ENCODE assay signal across 8 cellular contexts in genomic region chr7:157138424-157139141, GRCh38. TPM values are rescaled to one million over a fixed set of nuclear protein-coding genes. Genes with fewer than 3 reads are reported as not detected.
A peak's percentile ranks its signal among the peaks of the same experiment; 100 is the strongest.
DNase-seq lines count a peak whose midpoint lies in the region; ATAC-seq, FAIRE-seq and TF ChIP-seq lines count a peak whose summit lies in the region.

Gene UBE3C, plus strand, starts transcription at chr7:157138926. Its CDS starts 347 bp downstream, at chr7:157139273.

- no peaks in the 10 kb centered on the region; the same call in 1 of the 2 replicates for H3K27me3 Mint-ChIP-seq in WTC11 (ENCODE audit: low read depth)
- peaks cover 1 to 3% (median 2%) of the 10 kb centered on the region in 3 donors for H3K27me3 Mint-ChIP-seq in immature natural killer cell (ENCODE audit: low read depth in 3 of 3)

- H3K4me3 ChIP-seq in AG04449 (ENCODE audit: low read depth, low read length) (peak within 1 kb of the TSS; percentile 85), bronchial epithelial cell (ENCODE audit: low read depth, low read length) (peak within 1 kb of the TSS; percentile 65)

- DNase-seq in AG04449 (ENCODE audit: low read depth, low spot score): peak; percentile 31
- DNase-seq in NCI-H226: peak; percentile 85
- peak; percentile 85 for DNase-seq in WTC11 (ENCODE audit: low spot score)
- peak; percentile 70 for DNase-seq in bronchial epithelial cell (ENCODE audit: low read depth)
- peak; percentile 90 to 94 (median 92) for DNase-seq in immature natural killer cell
- peak; percentile 71 for DNase-seq in smooth muscle cell of the brain vasculature (ENCODE audit: low read depth, low spot score)

- no peaks in the 10 kb centered on the region for H3K27me3 ChIP-seq in bronchial epithelial cell (ENCODE audit: control insufficient read depth, insufficient read depth, low read length)

- no peak for FAIRE-seq in bronchial epithelial cell (lab: Jason Lieb, UNC)

- H3K9me3 Mint-ChIP-seq in WTC11: no peaks in the 10 kb centered on the region
- no peaks in the 10 kb centered on the region for H3K9me3 Mint-ChIP-seq in immature natural killer cell

- CTCF ChIA-PET in AG04449 (lab: Yijun Ruan, JAX): no interaction called here
- CTCF ChIA-PET in WTC11 (lab: Charles Lee): interaction anchor here (0.5 kb wide), 1 partner anchor 239 kb away, joined by 3 read pairs; no protein-coding TSS in a partner anchor

- POLR2A ChIA-PET in AG04449 (lab: Yijun Ruan, JAX) (no interaction called here), WTC11 (lab: Charles Lee) (no interaction called here)

- H3K4me3 Mint-ChIP-seq in WTC11 (peak within 1 kb of the TSS; percentile 84), immature natural killer cell (peak within 1 kb of the TSS; percentile 81 to 85 (median 82))

- ATAC-seq in GM18909 (IDR thresholded peaks at IDR 0.05; ENCODE audit: poor library complexity, unreplicated experiment) (peak; percentile 81), HG03159 (IDR thresholded peaks at IDR 0.05; ENCODE audit: unreplicated experiment) (peak; percentile 86), WTC11 (peak; percentile 83)

- TF ChIP-seq CTCF in AG04449 (IDR thresholded peaks at IDR 0.05; ENCODE audit: insufficient read depth, low read length, missing control alignments) (no peak), WTC11 (IDR thresholded peaks at IDR 0.05) (no peak), bronchial epithelial cell (IDR thresholded peaks at IDR 0.05; ENCODE audit: insufficient read depth, low read length, severe bottlenecking) (no peak)

- H3K27ac Mint-ChIP-seq in WTC11 (0 out of 2 replicates have a peak within 1 kb of the TSS, but pooled peaks have one; percentile 36), immature natural killer cell (peak within 1 kb of the TSS; percentile 80 to 90 (median 88))

- H3K36me3 ChIP-seq in bronchial epithelial cell (ENCODE audit: control insufficient read depth, insufficient read depth, low read length): peaks cover 10% of the 10 kb centered on the region

- H3K36me3 Mint-ChIP-seq in WTC11 (peaks cover 26% of the 10 kb centered on the region), immature natural killer cell (peaks cover 0 to 5% (median under 1%) of the 10 kb centered on the region in 3 donors)

- H3K4me1 Mint-ChIP-seq in WTC11 (peaks cover 33% of the 10 kb centered on the region), immature natural killer cell (peaks cover 39 to 47% of the 10 kb centered on the region in 2 donors)

TF ChIP-seq in WTC11, 78 proteins besides CTCF, POLR2A, EP300 and RAD21 (continues in another document):
- peak; percentile 38; the same call in 1 of the 2 replicates for TF ChIP-seq ZNF263 (CRISPR knock-in tag; IDR thresholded peaks at IDR 0.05; ENCODE audit: low read depth)
- no peak for TF ChIP-seq GRHL2 (CRISPR knock-in tag; IDR thresholded peaks at IDR 0.05; ENCODE audit: insufficient replicate concordance, severe bottlenecking)
- TF ChIP-seq ATF3 (CRISPR knock-in tag; conservative IDR thresholded peaks at IDR 0.05): no peak
- TF ChIP-seq AR (CRISPR knock-in tag; IDR thresholded peaks at IDR 0.05): no peak
- no peak for TF ChIP-seq NFYB (CRISPR knock-in tag; conservative IDR thresholded peaks at IDR 0.05; ENCODE audit: low read depth)
- no peak; the same call in 1 of the 2 replicates for TF ChIP-seq NFE2L1 (CRISPR knock-in tag; IDR thresholded peaks at IDR 0.05)
- TF ChIP-seq MYBL2 (CRISPR knock-in tag; IDR thresholded peaks at IDR 0.05): no peak
- no peak for TF ChIP-seq USF1 (CRISPR knock-in tag; IDR thresholded peaks at IDR 0.05)
- peak; percentile 76; the same call in 1 of the 2 replicates for TF ChIP-seq EMX1 (CRISPR knock-in tag; IDR thresholded peaks at IDR 0.05)
- TF ChIP-seq ZNF232 (CRISPR knock-in tag; IDR thresholded peaks at IDR 0.05): peak; percentile 96
- no peak for TF ChIP-seq SOX15 (CRISPR knock-in tag; IDR thresholded peaks at IDR 0.05)
- TF ChIP-seq FOXJ3 (CRISPR knock-in tag; IDR thresholded peaks at IDR 0.05; ENCODE audit: borderline replicate concordance): no peak
- TF ChIP-seq CREB1 (CRISPR knock-in tag; IDR thresholded peaks at IDR 0.05): no peak
- peak; percentile 71; the same call in 1 of the 2 replicates for TF ChIP-seq MAX (CRISPR knock-in tag; IDR thresholded peaks at IDR 0.05)
- peak; percentile 49; the same call in 1 of the 2 replicates for TF ChIP-seq ZNF671 (CRISPR knock-in tag; IDR thresholded peaks at IDR 0.05)
- no peak for TF ChIP-seq PREB (CRISPR knock-in tag; IDR thresholded peaks at IDR 0.05; ENCODE audit: borderline replicate concordance)
- TF ChIP-seq OVOL2 (CRISPR knock-in tag; IDR thresholded peaks at IDR 0.05; ENCODE audit: borderline replicate concordance): no peak
- TF ChIP-seq ZMAT4 (CRISPR knock-in tag; IDR thresholded peaks at IDR 0.05): no peak
- TF ChIP-seq E2F1 (CRISPR knock-in tag; IDR thresholded peaks at IDR 0.05): no peak

RNA-seq across cellular contexts. Expression of gene UBE3C, which starts in this region (rescaled TPM):
- 52.4 to 59.7 TPM (median 53.8 TPM) in 3 replicates for total RNA-seq in WTC11 (2021)
- total RNA-seq in bronchial epithelial cell: 73.6 and 89.5 TPM in 2 replicates
- 10 to 100 TPM; 17.3 to 25.6 (median 17.4) TPM for polyA plus RNA-seq in immature natural killer cell

Comparison
In these comparisons a context has a peak if more than half of its experiments do, and no peak if none do; other contexts are left out.
1. Peak in every context shown above with its lines: DNase-seq, ATAC-seq and H3K4me3 ChIP-seq.
2. DNase-seq: peak in every context shown above with its lines; median percentile 92 in immature natural killer cell; 85 in NCI-H226; 85 in WTC11; 71 in smooth muscle cell of the brain vasculature; 70 in bronchial epithelial cell; 31 in AG04449.